In genomic region chr2:195319112-195319460, GRCh38 we compare ENCODE assay signal across 14 cellular contexts.
DNase-seq lines count a peak whose midpoint lies in the region; ATAC-seq and TF ChIP-seq lines count a peak whose summit lies in the region.
"Had no signal": no experiment of that assay in that cellular context is flagged by ENCODE, and none has a peak within 500 bp of the region (broad histone marks: within the 10 kb centered on the region; RNA-seq: fewer than 3 reads in every experiment).

No MANE protein-coding gene starts in this region.

- no peak overlapping the region for H3K4me3 ChIP-seq in Panc1 (ENCODE audit: low read depth in 2 of 2, low read length in 2 of 2)
- H3K4me3 ChIP-seq: gastroesophageal sphincter, GM12878, left ventricle myocardium inferior, neural progenitor cell, SJCRH30 had no signal

- no peaks in the 10 kb centered on the region for H3K27me3 ChIP-seq in Panc1 (ENCODE audit: control insufficient read depth, insufficient read depth, low read length)
- H3K27me3 ChIP-seq: gastroesophageal sphincter, neural progenitor cell, SJCRH30 had no signal

- no peak for TF ChIP-seq CTCF in Panc1 (IDR thresholded peaks at IDR 0.05)

- in situ Hi-C loops in Panc1 (cut with HindIII; ENCODE audit: low pct_unique_long_range_greater_than_20kb, low sequenced_read_pairs): no loop called here

- DNase-seq in EL (peak; percentile 78), Panc1 (ENCODE audit: low read depth, low spot score) (no peak), non-pigmented ciliary epithelial cell (ENCODE audit: low read depth) (peak; percentile 72)
- no peak for DNase-seq in stimulated activated CD4-positive, alpha-beta T cell treated with anti-CD3 and anti-CD28 coated beads, Interleukin-2, amount 100 ng/mL, for 24 hours
- DNase-seq: cerebellar nuclear complex, left ventricle myocardium inferior had no signal

- H3K36me3 ChIP-seq in Panc1 (ENCODE audit: control insufficient read depth, insufficient read depth, low read length): no peaks in the 10 kb centered on the region
- H3K36me3 ChIP-seq: gastroesophageal sphincter, left ventricle myocardium inferior, neural progenitor cell, SJCRH30 had no signal

- ATAC-seq in Panc1: peak; percentile 88
- ATAC-seq in esophagus mucosa: peak; percentile 83
- ATAC-seq in GM21367 (IDR thresholded peaks at IDR 0.05; ENCODE audit: unreplicated experiment): no peak
- ATAC-seq in HG02884 (IDR thresholded peaks at IDR 0.05; ENCODE audit: unreplicated experiment): no peak
- no peak for ATAC-seq in HG02571 (IDR thresholded peaks at IDR 0.05; ENCODE audit: unreplicated experiment)
- ATAC-seq: gastroesophageal sphincter had no signal

- BruUV-seq in Panc1 (replicated peaks; lab: Mats Ljungman, UMichigan): no TSS peak

- POLR2A ChIA-PET in Panc1 (lab: Charles Lee): no interaction called here

- intact Hi-C loops in Panc1 (cut with micrococcal nuclease; ENCODE audit: unreplicated experiment): loop anchor here (2.0 to 10.0 kb wide), 4 partner anchors 444 to 1152 kb away; partner anchors contain the start of gene DNAH7

- CTCF ChIA-PET in Panc1 (lab: Charles Lee): interaction anchor here (0.6 kb wide), 1 partner anchor 797 kb away, joined by 4 read pairs; no protein-coding TSS in a partner anchor

- peaks cover 16% of the 10 kb centered on the region; the same call in 1 of the 2 replicates for H3K4me1 ChIP-seq in Panc1 (ENCODE audit: control insufficient read depth, insufficient read depth, low read length)
- H3K4me1 ChIP-seq: left ventricle myocardium inferior, neural progenitor cell, SJCRH30 had no signal

- H3K9me3 ChIP-seq in Panc1 (ENCODE audit: control insufficient read depth, insufficient read depth, low read depth, low read length): no peaks in the 10 kb centered on the region
- H3K9me3 ChIP-seq: gastroesophageal sphincter, left ventricle myocardium inferior, SJCRH30 had no signal

- H3K27ac ChIP-seq in Panc1 (ENCODE audit: low read length): peak overlapping the region; percentile 48; the same call in 1 of the 2 replicates
- H3K27ac ChIP-seq: gastroesophageal sphincter, left ventricle myocardium inferior, neural progenitor cell, SJCRH30 had no signal

Comparison
In these comparisons a context has a peak if more than half of its experiments do, and no peak if none do; other contexts are left out.
1. DNase-seq: peak in EL (single experiment) and non-pigmented ciliary epithelial cell (single experiment); none in Panc1 (single experiment) and stimulated activated CD4-positive, alpha-beta T cell treated with anti-CD3 and anti-CD28 coated beads, Interleukin-2, amount 100 ng/mL, for 24 hours (0 of 2).
2. ATAC-seq: peak in Panc1 (single experiment) and esophagus mucosa (single experiment); none in GM21367 (single experiment), HG02884 (single experiment) and HG02571 (single experiment).